In genomic region chr12:122123051-122123760, GRCh38 we compare ENCODE assay signal across 8 cellular contexts. TPM values are rescaled to one million over a fixed set of nuclear protein-coding genes. Genes with fewer than 3 reads are reported as not detected.
DNase-seq lines count a peak whose midpoint lies in the region; ATAC-seq and TF ChIP-seq lines count a peak whose summit lies in the region.

No MANE protein-coding gene starts in this region.

- CTCF ChIA-PET in activated naive CD4-positive, alpha-beta T cell treated with anti-CD3 and anti-CD28 coated beads for 36 hours (lab: Charles Lee) = interaction anchor here (0.6 to 5.1 kb wide), 45 partner anchors 9 to 327 kb away, joined by 3 to 78 read pairs (median 4); partner anchors contain the start of gene MLXIP

- no peak overlapping the region for H3K4me3 Mint-ChIP-seq in activated naive CD4-positive, alpha-beta T cell treated with anti-CD3 and anti-CD28 coated beads for 36 hours
- H3K4me3 Mint-ChIP-seq in glutamatergic neuron (ENCODE audit: unreplicated experiment) = no peak overlapping the region

- TF ChIP-seq CTCF in glutamatergic neuron (IDR thresholded peaks at IDR 0.05; ENCODE audit: partially characterized antibody, unreplicated experiment) = peak; percentile 75
- TF ChIP-seq CTCF in upper lobe of left lung (IDR thresholded peaks at IDR 0.05) = peak; percentile 51 to 85 (median 82)

- TF ChIP-seq POLR2A in upper lobe of left lung (IDR thresholded peaks at IDR 0.05) = no peak

- peaks cover 40% of the 10 kb centered on the region for H3K4me1 Mint-ChIP-seq in activated naive CD4-positive, alpha-beta T cell treated with anti-CD3 and anti-CD28 coated beads for 36 hours (ENCODE audit: low read depth)
- peaks cover 25% of the 10 kb centered on the region for H3K4me1 Mint-ChIP-seq in glutamatergic neuron (ENCODE audit: low read depth, unreplicated experiment)

- H3K36me3 ChIP-seq in KOPT-K1 (ENCODE audit: insufficient read depth, low read length) (peaks cover 22% of the 10 kb centered on the region), upper lobe of left lung (peaks cover 4 to 11% (median 10%) of the 10 kb centered on the region in 4 donors)

- H3K27me3 Mint-ChIP-seq in activated naive CD4-positive, alpha-beta T cell treated with anti-CD3 and anti-CD28 coated beads for 36 hours (ENCODE audit: low read depth) = no peaks in the 10 kb centered on the region
- H3K27me3 Mint-ChIP-seq in glutamatergic neuron (ENCODE audit: unreplicated experiment) = peaks cover 9% of the 10 kb centered on the region

- DNase-seq in DMS114 treated with DMSO at 0.1 percent for 48 hours (lab: John Stamatoyannopoulos, UW; ENCODE audit: unreplicated experiment) (peak; percentile 54), SK-N-DZ (ENCODE audit: low spot score) (peak; percentile 73), glutamatergic neuron (peak; percentile 81), pons (ENCODE audit: low spot score) (peak; percentile 69), upper lobe of left lung (peak in 1 of 2 donors; percentile 55)
- peak; percentile 82 for DNase-seq in activated naive CD4-positive, alpha-beta T cell treated with anti-CD3 and anti-CD28 coated beads for 36 hours

- H3K27me3 ChIP-seq in upper lobe of left lung = no peaks in the 10 kb centered on the region

- H3K9me3 ChIP-seq in KOPT-K1 (ENCODE audit: insufficient read depth, low read length, poor library complexity, severe bottlenecking) (no peaks in the 10 kb centered on the region), upper lobe of left lung (no peaks in the 10 kb centered on the region)

- peak overlapping the region; percentile 38 for H3K27ac ChIP-seq in KOPT-K1 (ENCODE audit: low read depth, low read length, poor library complexity, severe bottlenecking)
- peak overlapping the region in 1 of 4 donors; percentile 52 for H3K27ac ChIP-seq in upper lobe of left lung

- intact Hi-C loops in activated naive CD4-positive, alpha-beta T cell treated with anti-CD3 and anti-CD28 coated beads for 36 hours (cut with micrococcal nuclease) = loop anchor here (1.0 to 5.0 kb wide), 4 partner anchors 45 to 206 kb away; partner anchors contain the start of genes CFAP251 and MLXIP

- H3K9me3 Mint-ChIP-seq in activated naive CD4-positive, alpha-beta T cell treated with anti-CD3 and anti-CD28 coated beads for 36 hours = no peaks in the 10 kb centered on the region
- peaks cover 4% of the 10 kb centered on the region for H3K9me3 Mint-ChIP-seq in glutamatergic neuron (ENCODE audit: unreplicated experiment)

- TF ChIP-seq EP300 in upper lobe of left lung (IDR thresholded peaks at IDR 0.05) = no peak

- ATAC-seq in upper lobe of left lung (ENCODE audit: low FRiP score in 2 of 2) = peak; percentile 51 to 78
- ATAC-seq in HG02885 (IDR thresholded peaks at IDR 0.05; ENCODE audit: poor library complexity, unreplicated experiment) = no peak

- H3K27ac Mint-ChIP-seq in activated naive CD4-positive, alpha-beta T cell treated with anti-CD3 and anti-CD28 coated beads for 36 hours = peak overlapping the region; percentile 47
- H3K27ac Mint-ChIP-seq in glutamatergic neuron (ENCODE audit: unreplicated experiment) = peak overlapping the region; percentile 65

- H3K36me3 Mint-ChIP-seq in activated naive CD4-positive, alpha-beta T cell treated with anti-CD3 and anti-CD28 coated beads for 36 hours (ENCODE audit: low read depth) = no peaks in the 10 kb centered on the region
- H3K36me3 Mint-ChIP-seq in glutamatergic neuron (ENCODE audit: unreplicated experiment) = no peaks in the 10 kb centered on the region

- 23 to 30% methylated on average over 8 to 22 of the region's 22 CpGs for WGBS in upper lobe of left lung, 2 donors

- peaks cover 16 to 39% (median 23%) of the 10 kb centered on the region in 4 donors for H3K4me1 ChIP-seq in upper lobe of left lung

- no peak overlapping the region for H3K4me3 ChIP-seq in upper lobe of left lung

RNA-seq across cellular contexts. Expression of gene MLXIP, which starts 44.6 kb away (rescaled TPM):
- 15.9 and 17.4 TPM in 2 replicates for polyA plus RNA-seq in SK-N-DZ (2014; cell fraction: cytosol; rRNA removed)
- polyA plus RNA-seq in SK-N-DZ (2014; cell fraction: nucleus; rRNA removed) = 19.5 and 42.0 TPM in 2 replicates
- total RNA-seq in activated naive CD4-positive, alpha-beta T cell treated with anti-CD3 and anti-CD28 coated beads for 36 hours = 10 to 100 TPM; 18.8 to 22.0 TPM
- total RNA-seq in glutamatergic neuron (ENCODE audit: unreplicated experiment) (120 TPM), upper lobe of left lung (100 to 1,000 TPM in 1 of 6 donors, 10 to 100 TPM in 5; 30.4 to 167 (median 55.0) TPM)

RNA-seq across cellular contexts. Expression of gene IL31, which starts 50.8 kb away (rescaled TPM):
- not detected in 2 replicates for polyA plus RNA-seq in SK-N-DZ (2014; cell fraction: cytosol; rRNA removed)
- polyA plus RNA-seq in SK-N-DZ (2014; cell fraction: nucleus; rRNA removed) = not detected in 2 replicates
- not detected for total RNA-seq in activated naive CD4-positive, alpha-beta T cell treated with anti-CD3 and anti-CD28 coated beads for 36 hours
- not detected for total RNA-seq in glutamatergic neuron (ENCODE audit: unreplicated experiment)
- not detected for total RNA-seq in upper lobe of left lung

RNA-seq across cellular contexts. Expression of gene LRRC43, which starts 59.7 kb away (rescaled TPM):
- polyA plus RNA-seq in SK-N-DZ (2014; cell fraction: cytosol; rRNA removed) = 0.53 and 7.4 TPM in 2 replicates
- 0.35 and 1.8 TPM in 2 replicates for polyA plus RNA-seq in SK-N-DZ (2014; cell fraction: nucleus; rRNA removed)
- total RNA-seq in activated naive CD4-positive, alpha-beta T cell treated with anti-CD3 and anti-CD28 coated beads for 36 hours = under 1 TPM in 1 of 2 experiments, not detected in 1; 0.60 TPM
- 4.3 TPM for total RNA-seq in glutamatergic neuron (ENCODE audit: unreplicated experiment)
- total RNA-seq in upper lobe of left lung = 10 to 100 TPM in 2 of 6 donors, 1 to 10 TPM in 3, under 1 TPM in 1; 0.72 to 13.6 (median 5.5) TPM
